Comparison of ENCODE assay signal across 17 cellular contexts in the genomic region with DNA sequence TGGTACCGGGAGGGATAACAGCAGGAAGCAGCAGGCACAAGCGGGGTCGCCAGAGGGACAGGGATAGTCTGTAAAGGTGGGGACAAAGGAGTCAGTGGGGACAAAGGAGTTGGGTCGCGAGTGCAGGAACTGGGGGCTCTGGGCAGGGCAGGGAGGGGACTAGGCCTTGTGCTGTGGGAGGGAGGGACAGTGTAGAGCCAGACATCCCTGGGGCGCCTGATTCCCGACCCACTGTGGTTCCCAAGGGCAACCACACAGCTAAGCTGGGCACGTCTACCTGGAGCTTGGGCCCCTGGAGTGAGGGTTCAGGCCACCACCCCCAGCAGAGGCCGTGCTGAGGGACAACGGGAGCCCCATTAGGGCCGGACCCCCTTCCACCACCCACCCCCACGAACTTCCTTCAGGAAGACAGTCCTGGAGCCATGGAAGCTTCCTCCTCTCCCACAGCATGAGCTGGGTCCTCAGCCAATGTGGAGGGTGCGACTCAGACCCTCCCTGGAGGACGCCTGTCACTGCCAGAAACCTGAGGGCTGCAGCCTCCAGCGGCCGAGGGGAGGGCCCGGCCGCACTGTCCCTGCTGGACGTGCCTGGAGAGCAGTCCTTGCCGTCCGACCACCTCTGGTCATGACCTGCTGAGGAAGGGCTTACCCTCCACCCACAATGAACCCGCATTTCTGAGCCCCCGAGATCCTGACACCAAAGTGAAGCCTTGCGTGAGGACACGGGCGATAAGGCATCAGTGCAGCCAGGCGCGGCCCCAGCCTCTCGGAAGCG.
DNase-seq lines count a peak whose midpoint lies in the region; ATAC-seq and TF ChIP-seq lines count a peak whose summit lies in the region.
"Had no signal": no experiment of that assay in that cellular context is flagged by ENCODE, and none has a peak within 500 bp of the region (broad histone marks: within the 10 kb centered on the region; RNA-seq: fewer than 3 reads in every experiment).

No MANE protein-coding gene starts in this region.

- H3K36me3 Mint-ChIP-seq in activated CD8-positive, alpha-beta memory T cell treated with anti-CD3 and anti-CD28 coated beads, Interleukin-2, amount 10 ng/mL, durations not matched to agents 7 days and 5 days, result no peaks in the 10 kb centered on the region
- H3K36me3 Mint-ChIP-seq in endodermal cell (ENCODE audit: low read depth) (no peaks in the 10 kb centered on the region), neural crest cell (ENCODE audit: low read depth) (no peaks in the 10 kb centered on the region)
- H3K36me3 Mint-ChIP-seq: CD8-positive, alpha-beta memory T cell had no signal

- no peak overlapping the region for H3K27ac ChIP-seq in endodermal cell (ENCODE audit: low read depth, low read length)
- H3K27ac ChIP-seq in OCI-LY7 (ENCODE audit: low read depth, low read length, poor library complexity, severe bottlenecking), result no peak overlapping the region

- H3K9me3 Mint-ChIP-seq in activated CD8-positive, alpha-beta memory T cell treated with anti-CD3 and anti-CD28 coated beads, Interleukin-2, amount 10 ng/mL, durations not matched to agents 7 days and 5 days (ENCODE audit: low read depth), result no peaks in the 10 kb centered on the region
- H3K9me3 Mint-ChIP-seq in endodermal cell (peaks cover 4% of the 10 kb centered on the region), neural crest cell (no peaks in the 10 kb centered on the region)
- H3K9me3 Mint-ChIP-seq: GM23338 had no signal

- TF ChIP-seq CTCF in endodermal cell (conservative IDR thresholded peaks at IDR 0.05) (no peak), neural crest cell (conservative IDR thresholded peaks at IDR 0.05) (no peak), OCI-LY7 (conservative IDR thresholded peaks at IDR 0.05; ENCODE audit: low read length) (no peak)

- 88 to 90% methylated on average over 17 to 30 of the region's 30 CpGs for WGBS in endodermal cell (ENCODE audit: insufficient coverage in 1 of 2, insufficient read length in 1 of 2), 2 experiments

- intact Hi-C loops in OCI-LY7 (cut with micrococcal nuclease; ENCODE audit: unreplicated experiment) (no loop called here), left ventricle myocardium superior (cut with micrococcal nuclease) (no loop called here)

- no peak overlapping the region for H3K9ac ChIP-seq in endodermal cell (ENCODE audit: extremely low read depth, low read length, poor library complexity, severe bottlenecking)

- no peak overlapping the region for H3K4me3 Mint-ChIP-seq in activated CD8-positive, alpha-beta memory T cell treated with anti-CD3 and anti-CD28 coated beads, Interleukin-2, amount 10 ng/mL, durations not matched to agents 7 days and 5 days
- H3K4me3 Mint-ChIP-seq in endodermal cell (no peak overlapping the region), neural crest cell (no peak overlapping the region)
- H3K4me3 Mint-ChIP-seq: CD8-positive, alpha-beta memory T cell; GM23338 had no signal

- H3K4me1 Mint-ChIP-seq in activated CD8-positive, alpha-beta memory T cell treated with anti-CD3 and anti-CD28 coated beads, Interleukin-2, amount 10 ng/mL, durations not matched to agents 7 days and 5 days, result no peaks in the 10 kb centered on the region
- H3K4me1 Mint-ChIP-seq in endodermal cell (no peaks in the 10 kb centered on the region), neural crest cell (peaks cover 11% of the 10 kb centered on the region)
- H3K4me1 Mint-ChIP-seq: CD8-positive, alpha-beta memory T cell; GM23338 had no signal

- no TSS peak for BruUV-seq in OCI-LY7 (replicated peaks; lab: Mats Ljungman, UMichigan)

- no peak for ATAC-seq in activated CD8-positive, alpha-beta memory T cell treated with anti-CD3 and anti-CD28 coated beads, Interleukin-2, amount 10 ng/mL, durations not matched to agents 7 days and 5 days
- no peak for ATAC-seq in HG03025 (IDR thresholded peaks at IDR 0.05; ENCODE audit: low FRiP score, unreplicated experiment)
- no peak for ATAC-seq in left ventricle myocardium superior
- ATAC-seq: GM23338, Panc1, Right ventricle myocardium inferior had no signal

- no peaks in the 10 kb centered on the region for H3K27me3 Mint-ChIP-seq in activated CD8-positive, alpha-beta memory T cell treated with anti-CD3 and anti-CD28 coated beads, Interleukin-2, amount 10 ng/mL, durations not matched to agents 7 days and 5 days
- no peaks in the 10 kb centered on the region for H3K27me3 Mint-ChIP-seq in endodermal cell (ENCODE audit: insufficient read depth)
- no peaks in the 10 kb centered on the region for H3K27me3 Mint-ChIP-seq in neural crest cell (ENCODE audit: low read depth)

- no peak overlapping the region for H3K4me2 ChIP-seq in OCI-LY7 (ENCODE audit: low read length)
- H3K4me2 ChIP-seq: GM23338 had no signal

- H3K9me3 ChIP-seq in endodermal cell (ENCODE audit: control insufficient read depth, low read length) (no peaks in the 10 kb centered on the region), OCI-LY7 (ENCODE audit: low read length) (no peaks in the 10 kb centered on the region)

- no peaks in the 10 kb centered on the region for H4K20me1 ChIP-seq in OCI-LY7 (ENCODE audit: insufficient read depth, low read length)

- no peaks in the 10 kb centered on the region for H3K36me3 ChIP-seq in endodermal cell (ENCODE audit: control insufficient read depth, insufficient read depth, low read length)
- no peaks in the 10 kb centered on the region for H3K36me3 ChIP-seq in OCI-LY7 (ENCODE audit: insufficient read depth, low read length)

- no peaks in the 10 kb centered on the region for H3K9me2 ChIP-seq in OCI-LY7 (ENCODE audit: insufficient read depth, low read length)

- DNase-seq in activated CD8-positive, alpha-beta memory T cell treated with anti-CD3 and anti-CD28 coated beads, Interleukin-2, amount 50 U/mL, for 48 hours, result peak; percentile 39
- DNase-seq in activated CD8-positive, alpha-beta memory T cell treated with anti-CD3 and anti-CD28 coated beads, Interleukin-2, amount 10 ng/mL, durations not matched to agents 7 days and 5 days, result no peak
- peak; percentile 30 for DNase-seq in endodermal cell
- DNase-seq in neural crest cell (ENCODE audit: low read depth, low spot score), result no peak
- no peak for DNase-seq in HuH-7.5 (ENCODE audit: low spot score)
- no peak for DNase-seq in OCI-LY7 (ENCODE audit: low spot score)
- no peak for DNase-seq in left ventricle myocardium superior
- DNase-seq: CD8-positive, alpha-beta memory T cell; IMR-90; Kasumi-1; MM.1S; NCI-H1092 treated with DMSO at 0.1 percent for 48 hours; NCI-H2081 treated with DMSO at 0.1 percent for 48 hours had no signal

- H3K4me3 ChIP-seq in endodermal cell (ENCODE audit: low read length), result no peak overlapping the region
- no peak overlapping the region for H3K4me3 ChIP-seq in OCI-LY7 (ENCODE audit: low read depth, low read length, poor library complexity, severe bottlenecking)
- H3K4me3 ChIP-seq: GM23338 had no signal

- H3K4me1 ChIP-seq in endodermal cell (ENCODE audit: control insufficient read depth, insufficient read depth, low read length), result no peaks in the 10 kb centered on the region
- no peaks in the 10 kb centered on the region for H3K4me1 ChIP-seq in OCI-LY7 (ENCODE audit: insufficient read depth, low read length, poor library complexity, severe bottlenecking)

- POLR2A ChIA-PET in OCI-LY7 (lab: Charles Lee), result no interaction called here

- no peak overlapping the region for H3K27ac Mint-ChIP-seq in activated CD8-positive, alpha-beta memory T cell treated with anti-CD3 and anti-CD28 coated beads, Interleukin-2, amount 10 ng/mL, durations not matched to agents 7 days and 5 days
- H3K27ac Mint-ChIP-seq in endodermal cell (no peak overlapping the region), neural crest cell (ENCODE audit: unreplicated experiment) (peak overlapping the region; percentile 75)
- H3K27ac Mint-ChIP-seq: CD8-positive, alpha-beta memory T cell; GM23338 had no signal

- H3K27me3 ChIP-seq in endodermal cell (ENCODE audit: control insufficient read depth, insufficient read depth, low read length, poor library complexity, severe bottlenecking), result no peaks in the 10 kb centered on the region

- H3K79me2 ChIP-seq in OCI-LY7 (ENCODE audit: insufficient read depth, low read depth, low read length), result no peaks in the 10 kb centered on the region

- H2AFZ ChIP-seq in OCI-LY7 (ENCODE audit: low read length), result no peak overlapping the region
- H2AFZ ChIP-seq: GM23338 had no signal

- CTCF ChIA-PET in activated CD8-positive, alpha-beta memory T cell treated with anti-CD3 and anti-CD28 coated beads, Interleukin-2, amount 10 ng/mL, durations not matched to agents 7 days and 5 days (lab: Charles Lee), result interaction anchor here (1.5 kb wide), 1 partner anchor 10 kb away, joined by 3 read pairs; no protein-coding TSS in a partner anchor
- CTCF ChIA-PET in OCI-LY7 (lab: Charles Lee; ENCODE audit: unreplicated experiment), result no interaction called here

Comparison
In these comparisons a context has a peak if more than half of its experiments do, and no peak if none do; other contexts are left out.
1. DNase-seq: peak in activated CD8-positive, alpha-beta memory T cell treated with anti-CD3 and anti-CD28 coated beads, Interleukin-2, amount 50 U/mL, for 48 hours (single experiment) and endodermal cell (single experiment); none in activated CD8-positive, alpha-beta memory T cell treated with anti-CD3 and anti-CD28 coated beads, Interleukin-2, amount 10 ng/mL, durations not matched to agents 7 days and 5 days (single experiment), neural crest cell (single experiment), HuH-7.5 (single experiment), OCI-LY7 (single experiment) and left ventricle myocardium superior (single experiment).